ENCODE assay signal across 19 cellular contexts in genomic region chr18:51943281-51943680, GRCh38.
DNase-seq lines count a peak whose midpoint lies in the region; ATAC-seq and TF ChIP-seq lines count a peak whose summit lies in the region.
"Had no signal": no experiment of that assay in that cellular context is flagged by ENCODE, and none has a peak within 500 bp of the region (broad histone marks: within the 10 kb centered on the region; RNA-seq: fewer than 3 reads in every experiment).

No MANE protein-coding gene starts in this region.

- H3K4me1 ChIP-seq in OCI-LY3 (ENCODE audit: low read length) (peaks cover 56% of the 10 kb centered on the region), right cardiac atrium (ENCODE audit: control insufficient read depth, insufficient read depth, low read length) (no peaks in the 10 kb centered on the region)
- H3K4me1 ChIP-seq: A549, Caco-2 had no signal

- no peak overlapping the region for H3K4me3 ChIP-seq in GM06990 (replicated peaks; ENCODE audit: low read depth, low read length)
- peak overlapping the region; percentile 17 for H3K4me3 ChIP-seq in OCI-LY3 (ENCODE audit: low read length)
- no peak overlapping the region for H3K4me3 ChIP-seq in right cardiac atrium (ENCODE audit: low read length)
- H3K4me3 ChIP-seq: A549 had no signal

- H2AFZ ChIP-seq in OCI-LY3 (ENCODE audit: low read depth, low read length): peak overlapping the region; percentile 28

- 75% methylated on average over 1 of the region's 1 CpG for WGBS in right cardiac atrium

- H3K27me3 ChIP-seq in GM06990 (replicated peaks; ENCODE audit: control insufficient read depth, insufficient read depth, low read length) (no peaks in the 10 kb centered on the region), OCI-LY3 (ENCODE audit: low read depth, low read length) (no peaks in the 10 kb centered on the region), right cardiac atrium (ENCODE audit: control insufficient read depth, insufficient read depth) (no peaks in the 10 kb centered on the region)

- peak overlapping the region; percentile 48 for H3K9ac ChIP-seq in OCI-LY3 (ENCODE audit: low read length)
- H3K9ac ChIP-seq: KMS-11 had no signal

- H3K9me3 ChIP-seq in OCI-LY3 (ENCODE audit: insufficient read depth, low read length) (peaks cover 8% of the 10 kb centered on the region; the same call in 1 of the 2 replicates), right cardiac atrium (ENCODE audit: control insufficient read depth, low read length) (no peaks in the 10 kb centered on the region)
- H3K9me3 ChIP-seq: A549, Caco-2 had no signal

- no peaks in the 10 kb centered on the region for H4K20me1 ChIP-seq in OCI-LY3 (ENCODE audit: insufficient read depth, low read length)

- H3K36me3 ChIP-seq in GM06990 (ENCODE audit: control insufficient read depth, insufficient read depth, low read length) (no peaks in the 10 kb centered on the region), OCI-LY3 (replicated peaks; ENCODE audit: low read depth, low read length) (peaks cover 8% of the 10 kb centered on the region)

- H3K79me2 ChIP-seq in OCI-LY3 (ENCODE audit: low read length): no peaks in the 10 kb centered on the region

- intact Hi-C loops in right cardiac atrium (cut with DNase I): no loop called here

- TF ChIP-seq CTCF in GM06990 (IDR thresholded peaks at IDR 0.05; ENCODE audit: insufficient read depth, low read length, poor library complexity, severe bottlenecking) (no peak), OCI-LY3 (IDR thresholded peaks at IDR 0.05; ENCODE audit: low read depth, low read length) (no peak)

- DNase-seq in GM06990 (ENCODE audit: extremely low read depth, insufficient read length): peak; percentile 18
- no peak for DNase-seq in occipital lobe (lab: John Stamatoyannopoulos, UW)
- no peak for DNase-seq in right cardiac atrium
- DNase-seq: AML-193; Caco-2; CD4-positive, alpha-beta T cell; GOT3; H7; HFFc6 had no signal

- ATAC-seq in GM19463 (IDR thresholded peaks at IDR 0.05; ENCODE audit: unreplicated experiment) (peak; percentile 49), HG02852 (IDR thresholded peaks at IDR 0.05; ENCODE audit: unreplicated experiment) (peak; percentile 44), right cardiac atrium (no peak), HG03039 (IDR thresholded peaks at IDR 0.05; ENCODE audit: unreplicated experiment) (no peak)
- ATAC-seq: A549, HCT116 had no signal

- H3K27ac ChIP-seq in OCI-LY3 (ENCODE audit: low read length) (peak overlapping the region; percentile 78), right cardiac atrium (ENCODE audit: low read length) (no peak overlapping the region)
- H3K27ac ChIP-seq: 22Rv1, A549, C4-2B, HL-60, KMS-11 had no signal

- peak overlapping the region; percentile 37 for H3K4me2 ChIP-seq in OCI-LY3 (ENCODE audit: low read length)
- H3K4me2 ChIP-seq: A549, KMS-11 had no signal

Comparison
In these comparisons a context has a peak if more than half of its experiments do, and no peak if none do; other contexts are left out.
1. ATAC-seq: peak in GM19463 (single experiment) and HG02852 (single experiment); none in right cardiac atrium (0 of 2) and HG03039 (single experiment).